Comparison of ENCODE assay signal across 23 cellular contexts in genomic region chr20:20487811-20488210, GRCh38.
DNase-seq lines count a peak whose midpoint lies in the region; ATAC-seq and TF ChIP-seq lines count a peak whose summit lies in the region.
"Had no signal": no experiment of that assay in that cellular context is flagged by ENCODE, and none has a peak within 500 bp of the region (broad histone marks: within the 10 kb centered on the region; RNA-seq: fewer than 3 reads in every experiment).

No MANE protein-coding gene starts in this region.

- no peaks in the 10 kb centered on the region for H3K27me3 ChIP-seq in BJ (ENCODE audit: control insufficient read depth, insufficient read depth, low read length)
- H3K27me3 ChIP-seq in foreskin keratinocyte: no peaks in the 10 kb centered on the region
- no peaks in the 10 kb centered on the region for H3K27me3 ChIP-seq in right cardiac atrium (ENCODE audit: control insufficient read depth, insufficient read depth)
- H3K27me3 ChIP-seq: right atrium auricular region had no signal

- no peak for TF ChIP-seq CTCF in BJ (IDR thresholded peaks at IDR 0.05; ENCODE audit: insufficient read depth, low read depth, low read length)
- TF ChIP-seq CTCF in foreskin keratinocyte (conservative IDR thresholded peaks at IDR 0.05): no peak

- WGBS in right cardiac atrium: 96% methylated on average over 5 of the region's 5 CpGs

- no peak overlapping the region for H3K4me3 Mint-ChIP-seq in activated T-cell treated with anti-CD3 and anti-CD28 coated beads, Interleukin-2, amount 50 U/mL, for 4 hours
- H3K4me3 Mint-ChIP-seq: brain, CD14-positive monocyte, H9, naive B cell had no signal

- H3K4me1 Mint-ChIP-seq in activated T-cell treated with anti-CD3 and anti-CD28 coated beads, Interleukin-2, amount 50 U/mL, for 4 hours (ENCODE audit: low read depth): peaks cover 58% of the 10 kb centered on the region
- H3K4me1 Mint-ChIP-seq: CD14-positive monocyte had no signal

- intact Hi-C loops in right cardiac atrium (cut with DNase I): no loop called here

- H3K27ac ChIP-seq in foreskin keratinocyte (no peak overlapping the region), right cardiac atrium (ENCODE audit: low read length) (no peak overlapping the region)
- H3K27ac ChIP-seq: A549, right atrium auricular region had no signal

- H3K4me1 ChIP-seq in foreskin keratinocyte (peaks cover 12% of the 10 kb centered on the region), right cardiac atrium (ENCODE audit: control insufficient read depth, insufficient read depth, low read length) (no peaks in the 10 kb centered on the region)
- H3K4me1 ChIP-seq: A549, right atrium auricular region had no signal

- no peaks in the 10 kb centered on the region for H3K36me3 ChIP-seq in BJ (ENCODE audit: control insufficient read depth, insufficient read depth, low read length)

- no peaks in the 10 kb centered on the region for H3K27me3 Mint-ChIP-seq in activated T-cell treated with anti-CD3 and anti-CD28 coated beads, Interleukin-2, amount 50 U/mL, for 4 hours (ENCODE audit: low read depth)
- H3K27me3 Mint-ChIP-seq: brain, naive B cell had no signal

- CTCF ChIA-PET in BJ (lab: Yijun Ruan, JAX): no interaction called here

- POLR2A ChIA-PET in BJ (lab: Charles Lee): no interaction called here

- DNase-seq in activated CD4-positive, alpha-beta T cell treated with anti-CD3 and anti-CD28 coated beads, Interleukin-2, amount 50 U/mL, for 48 hours: peak; percentile 39 to 61
- DNase-seq in activated CD4-positive, alpha-beta T cell treated with anti-CD3 and anti-CD28 coated beads, Interleukin-2, amount 50 U/mL, for 4 hours: no peak
- peak; percentile 15 for DNase-seq in BJ (ENCODE audit: low read depth)
- DNase-seq in activated T-cell treated with anti-CD3 and anti-CD28 coated beads, Interleukin-2, amount 50 U/mL, for 4 hours: no peak
- DNase-seq in foreskin keratinocyte: peak; percentile 38 to 64
- no peak for DNase-seq in right cardiac atrium
- no peak for DNase-seq in iPS-NIHi11 (ENCODE audit: low spot score)
- DNase-seq: activated gamma-delta T cell treated with Interleukin-2 at 50 U/mL for 16 hours, cortex of kidney, DMS 273 treated with DMSO at 0.1 percent for 48 hours, GF-D8, H9, islet precursor cell, Karpas-422, naive B cell, NCI-H524 treated with DMSO at 0.1 percent for 48 hours, Right ventricle myocardium superior, SW 1271 had no signal

- H3K4me3 ChIP-seq in BJ (ENCODE audit: low read depth, low read length): no peak overlapping the region
- H3K4me3 ChIP-seq in right cardiac atrium (ENCODE audit: low read length): no peak overlapping the region
- H3K4me3 ChIP-seq: A549, right atrium auricular region had no signal

- H3K36me3 Mint-ChIP-seq in activated T-cell treated with anti-CD3 and anti-CD28 coated beads, Interleukin-2, amount 50 U/mL, for 4 hours (ENCODE audit: insufficient read depth): peaks cover 43% of the 10 kb centered on the region

- peak; percentile 7 to 12 for ATAC-seq in activated T-cell treated with anti-CD3 and anti-CD28 coated beads, Interleukin-2, amount 50 U/mL, for 4 hours
- ATAC-seq in foreskin keratinocyte: peak; percentile 62
- ATAC-seq in GM21381 (IDR thresholded peaks at IDR 0.05; ENCODE audit: unreplicated experiment): no peak
- no peak for ATAC-seq in right cardiac atrium
- ATAC-seq: A549 had no signal

- peaks cover 7% of the 10 kb centered on the region for H3K9me3 Mint-ChIP-seq in activated T-cell treated with anti-CD3 and anti-CD28 coated beads, Interleukin-2, amount 50 U/mL, for 4 hours
- H3K9me3 Mint-ChIP-seq: H9, naive B cell had no signal

- H3K9me3 ChIP-seq in right cardiac atrium (ENCODE audit: control insufficient read depth, low read length): no peaks in the 10 kb centered on the region
- H3K9me3 ChIP-seq: A549, right atrium auricular region had no signal

Comparison
In these comparisons a context has a peak if more than half of its experiments do, and no peak if none do; other contexts are left out.
1. DNase-seq: peak in activated CD4-positive, alpha-beta T cell treated with anti-CD3 and anti-CD28 coated beads, Interleukin-2, amount 50 U/mL, for 48 hours (2 of 2), BJ (single experiment) and foreskin keratinocyte (2 of 2); none in activated CD4-positive, alpha-beta T cell treated with anti-CD3 and anti-CD28 coated beads, Interleukin-2, amount 50 U/mL, for 4 hours (0 of 2), activated T-cell treated with anti-CD3 and anti-CD28 coated beads, Interleukin-2, amount 50 U/mL, for 4 hours (single experiment), right cardiac atrium (0 of 3) and iPS-NIHi11 (single experiment).
2. ATAC-seq: peak in activated T-cell treated with anti-CD3 and anti-CD28 coated beads, Interleukin-2, amount 50 U/mL, for 4 hours (2 of 2) and foreskin keratinocyte (single experiment); none in GM21381 (single experiment) and right cardiac atrium (0 of 2).